ENCODE assay signal across 8 cellular contexts in the genomic region with DNA sequence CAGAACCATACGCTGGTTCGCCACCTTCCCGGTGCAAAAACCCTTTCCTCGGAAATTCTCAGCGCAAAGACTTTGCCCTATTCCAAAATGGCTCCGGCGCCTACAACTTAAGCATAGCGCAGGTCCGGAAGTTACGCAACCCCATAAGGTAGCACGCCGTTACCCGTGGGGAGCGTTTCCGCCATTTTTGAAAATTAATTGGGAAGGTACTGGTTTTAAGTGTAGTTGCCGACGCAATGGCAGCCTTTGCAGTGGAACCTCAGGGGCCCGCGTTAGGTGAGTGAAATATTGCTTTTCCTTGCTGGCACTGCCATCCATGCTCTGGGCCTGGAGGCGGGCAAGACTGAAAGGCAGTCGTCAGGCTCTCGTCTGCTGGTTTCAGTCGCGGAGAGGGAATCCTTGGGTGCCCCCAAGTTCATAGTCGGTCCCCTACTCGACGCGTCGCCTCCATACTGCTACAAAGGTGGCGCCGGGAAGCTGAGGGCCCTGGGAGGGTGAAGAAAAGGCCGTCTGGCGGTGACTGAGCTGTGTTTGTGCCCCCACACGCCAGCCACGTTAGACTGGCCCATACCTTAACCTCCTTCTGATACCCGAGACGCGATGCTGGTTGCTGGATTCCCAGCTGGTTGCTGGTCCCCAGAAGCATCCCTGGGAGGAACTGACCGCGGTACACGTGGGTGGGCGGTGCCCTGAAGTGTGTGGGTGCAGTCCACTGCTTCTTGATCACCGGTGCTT. TPM values are rescaled to one million over a fixed set of nuclear protein-coding genes. Genes with fewer than 3 reads are reported as not detected.
DNase-seq lines count a peak whose midpoint lies in the region; ATAC-seq, FAIRE-seq and TF ChIP-seq lines count a peak whose summit lies in the region.

A gene with protein sequence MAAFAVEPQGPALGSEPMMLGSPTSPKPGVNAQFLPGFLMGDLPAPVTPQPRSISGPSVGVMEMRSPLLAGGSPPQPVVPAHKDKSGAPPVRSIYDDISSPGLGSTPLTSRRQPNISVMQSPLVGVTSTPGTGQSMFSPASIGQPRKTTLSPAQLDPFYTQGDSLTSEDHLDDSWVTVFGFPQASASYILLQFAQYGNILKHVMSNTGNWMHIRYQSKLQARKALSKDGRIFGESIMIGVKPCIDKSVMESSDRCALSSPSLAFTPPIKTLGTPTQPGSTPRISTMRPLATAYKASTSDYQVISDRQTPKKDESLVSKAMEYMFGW (plus strand): TSS at position 222 of the 735 bp plus-strand sequence. CDS start 15 bp downstream, at position 237.

- peak; percentile 87 for FAIRE-seq in keratinocyte (lab: Jason Lieb, UNC)

- peaks cover 0 to under 1% of the 10 kb centered on the region in 2 experiments for H3K36me3 ChIP-seq in keratinocyte (ENCODE audit: control insufficient read depth in 2 of 2, extremely low read depth in 1 of 2, insufficient read depth in 2 of 2, low read length in 2 of 2)

- H3K9me1 ChIP-seq in keratinocyte (ENCODE audit: control insufficient read depth, extremely low read depth, insufficient read depth, low read length), result no peaks in the 10 kb centered on the region

- peak within 1 kb of the TSS; percentile 91 for H3K27ac ChIP-seq in keratinocyte (ENCODE audit: control insufficient read depth, insufficient read depth, low read length)

- peaks cover 10% of the 10 kb centered on the region for H3K4me1 ChIP-seq in keratinocyte (ENCODE audit: control insufficient read depth, extremely low read depth, insufficient read depth, low read length)

- H3K79me2 ChIP-seq in keratinocyte (ENCODE audit: control insufficient read depth, insufficient read depth, low read length), result peaks cover 45% of the 10 kb centered on the region

- H3K27me3 ChIP-seq in keratinocyte (ENCODE audit: control insufficient read depth, extremely low read depth, insufficient read depth, low read length), result no peaks in the 10 kb centered on the region

- TF ChIP-seq CTCF in AG09319 (IDR thresholded peaks at IDR 0.05; ENCODE audit: low read depth, low read length), result no peak
- TF ChIP-seq CTCF in keratinocyte (optimal IDR thresholded peaks at IDR 0.05 in 1 of 3, IDR thresholded peaks at IDR 0.05 in 1 of 3, conservative IDR thresholded peaks at IDR 0.05 in 1 of 3; ENCODE audit: extremely low read depth in 1 of 3, insufficient read depth in 2 of 3, low read length in 3 of 3), result no peak

- no peaks in the 10 kb centered on the region for H4K20me1 ChIP-seq in keratinocyte (ENCODE audit: control insufficient read depth, extremely low read depth, insufficient read depth, low read length)

- peak; percentile 65 for DNase-seq in AG09319 (ENCODE audit: extremely low read depth, low read depth)
- peak; percentile 92 for DNase-seq in NCI-H460 (ENCODE audit: extremely low read depth, low read depth)
- peak; percentile 82 for DNase-seq in activated CD4-positive, CD25-positive, alpha-beta regulatory T cell treated with anti-CD3 and anti-CD28 coated beads, Interleukin-2, amount 50 U/mL, for 72 hours
- peak; percentile 89 for DNase-seq in cerebellum (ENCODE audit: low spot score)
- DNase-seq in keratinocyte (ENCODE audit: low read depth, low spot score), result peak; percentile 41
- peak; percentile 59 to 77 for DNase-seq in stimulated activated CD4-positive, alpha-beta T cell treated with anti-CD3 and anti-CD28 coated beads, Interleukin-15, amount 100 ng/mL, for 1 hour (ENCODE audit: low read depth in 1 of 2, low spot score in 1 of 2)

- no peaks in the 10 kb centered on the region for H3K9me3 ChIP-seq in keratinocyte (ENCODE audit: control insufficient read depth, low read depth, low read length)

- dilution Hi-C loops in keratinocyte (cut with MboI; ENCODE audit: extremely low pct_ligation_motif_present, low sequenced_read_pairs), result no loop called here

- H3K4me3 ChIP-seq in keratinocyte (ENCODE audit: control insufficient read depth in 2 of 3, extremely low read depth in 1 of 3, insufficient read depth in 2 of 3, low read depth in 1 of 3, low read length in 3 of 3), result peak within 1 kb of the TSS; percentile 60 to 95 (median 89)

- ATAC-seq in GM19043 (IDR thresholded peaks at IDR 0.05; ENCODE audit: low read depth, unreplicated experiment), result peak; percentile 85
- ATAC-seq in HG03378 (IDR thresholded peaks at IDR 0.05; ENCODE audit: unreplicated experiment), result peak; percentile 91

- peak within 1 kb of the TSS; percentile 94 for H3K9ac ChIP-seq in keratinocyte (ENCODE audit: control insufficient read depth, extremely low read depth, insufficient read depth, low read length)

- peak within 1 kb of the TSS; percentile 86 for H3K4me2 ChIP-seq in keratinocyte (ENCODE audit: control insufficient read depth, extremely low read depth, insufficient read depth, low read depth, low read length)

- H2AFZ ChIP-seq in keratinocyte (ENCODE audit: control insufficient read depth, low read length), result peak within 1 kb of the TSS; percentile 97

RNA-seq across cellular contexts. Expression of the gene that starts here (rescaled TPM):
- total RNA-seq in NCI-H460 (2014; rRNA removed; shearing (Covaris generic)), result 34.5 and 37.9 TPM in 2 replicates
- polyA plus RNA-seq in NCI-H460 (2014; cell fraction: nucleus; rRNA removed), result 25.2 and 39.5 TPM in 2 replicates
- 40.4 TPM for total RNA-seq in cerebellum
- polyA plus RNA-seq in keratinocyte, result 13.9 to 22.6 TPM (median 15.4 TPM) in 3 replicates
- polyA plus RNA-seq in keratinocyte (2011; ENCODE audit: low read depth), result 4.4 TPM
- 8.5 and 23.3 TPM in 2 replicates for polyA plus RNA-seq in keratinocyte (2011; cell fraction: cytosol; rRNA removed)
- 13.3 and 15.2 TPM in 2 replicates for polyA plus RNA-seq in keratinocyte (2011; cell fraction: nucleus; rRNA removed)
- polyA plus RNA-seq in keratinocyte (2012; ENCODE audit: low replicate concordance), result 9.1 and 15.7 TPM in 2 replicates
- 11.7 to 19.7 TPM (median 17.3 TPM) in 3 replicates for polyA minus RNA-seq in keratinocyte
- 8.8 TPM for polyA minus RNA-seq in keratinocyte (2011; cell fraction: cytosol; rRNA and poly(A)+ RNA removed)
- polyA minus RNA-seq in keratinocyte (2011; cell fraction: nucleus; rRNA and poly(A)+ RNA removed), result 13.6 and 23.8 TPM in 2 replicates

Comparison
In these comparisons a context has a peak if more than half of its experiments do, and no peak if none do; other contexts are left out.
1. Peak in every context shown above with its lines: DNase-seq, ATAC-seq, H3K4me3 ChIP-seq and H3K27ac ChIP-seq.
2. DNase-seq: peak in every context shown above with its lines; median percentile 92 in NCI-H460; 89 in cerebellum; 82 in activated CD4-positive, CD25-positive, alpha-beta regulatory T cell treated with anti-CD3 and anti-CD28 coated beads, Interleukin-2, amount 50 U/mL, for 72 hours; 68 in stimulated activated CD4-positive, alpha-beta T cell treated with anti-CD3 and anti-CD28 coated beads, Interleukin-15, amount 100 ng/mL, for 1 hour; 65 in AG09319; 41 in keratinocyte.